10 cellular contexts compared by ENCODE assay signal in the genomic region with DNA sequence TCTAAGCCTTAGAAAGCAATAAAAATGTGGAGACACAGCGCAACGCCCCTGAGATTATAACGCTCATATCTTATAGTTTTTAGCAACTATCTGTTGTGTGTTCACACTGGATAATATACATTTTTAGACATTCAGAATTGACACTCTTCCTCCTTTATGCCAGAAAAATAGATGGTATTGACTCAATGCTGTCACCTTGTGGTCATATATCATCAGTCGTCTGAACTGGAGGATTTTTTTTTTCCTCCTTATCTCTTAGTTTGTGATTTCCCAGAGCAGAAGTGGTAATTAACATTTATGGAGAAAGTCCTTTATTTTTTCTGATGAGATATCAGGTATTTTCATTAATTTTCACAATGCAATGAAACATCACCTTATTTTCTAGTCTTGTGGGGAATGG.
DNase-seq lines count a peak whose midpoint lies in the region; ATAC-seq and TF ChIP-seq lines count a peak whose summit lies in the region.
"Had no signal": no experiment of that assay in that cellular context is flagged by ENCODE, and none has a peak within 500 bp of the region (broad histone marks: within the 10 kb centered on the region; RNA-seq: fewer than 3 reads in every experiment).

No MANE protein-coding gene starts in this region.

- intact Hi-C loops in mucosa of descending colon (cut with DNase I, micrococcal nuclease) (no loop called here), lower leg skin (cut with DNase I; ENCODE audit: low total_unique reads) (no loop called here)

- no peak overlapping the region for H3K9ac ChIP-seq in Karpas-422 (ENCODE audit: low read length)

- no peaks in the 10 kb centered on the region for H4K20me1 ChIP-seq in Karpas-422 (ENCODE audit: insufficient read depth, low read depth, low read length)

- no peaks in the 10 kb centered on the region for H3K79me2 ChIP-seq in Karpas-422 (ENCODE audit: low read length)

- H3K27ac ChIP-seq in Karpas-422 (ENCODE audit: low read length) = no peak overlapping the region
- H3K27ac ChIP-seq in brain microvascular endothelial cell = no peak overlapping the region

- in situ Hi-C loops in brain microvascular endothelial cell (cut with HindIII; ENCODE audit: low pct_ligation_motif_present, low sequenced_read_pairs) = no loop called here

- WGBS in lower leg skin, 2 donors = 32 to 38% methylated on average over 4 of the region's 4 CpGs

- H3K9me2 ChIP-seq in Karpas-422 (replicated peaks; ENCODE audit: insufficient read depth, low read length) = no peaks in the 10 kb centered on the region

- TF ChIP-seq POLR2A in lower leg skin (IDR thresholded peaks at IDR 0.05) = no peak

- H3K4me3 ChIP-seq in Karpas-422 (ENCODE audit: low read length) (no peak overlapping the region), brain microvascular endothelial cell (ENCODE audit: low read depth, low read length) (no peak overlapping the region), mucosa of descending colon (no peak overlapping the region), lower leg skin (ENCODE audit: low read depth, poor library complexity, severe bottlenecking) (no peak overlapping the region)

- ATAC-seq in mucosa of descending colon (no peak), GM21528 (IDR thresholded peaks at IDR 0.05; ENCODE audit: low FRiP score, unreplicated experiment) (no peak), GM19328 (IDR thresholded peaks at IDR 0.05; ENCODE audit: unreplicated experiment) (no peak), GM21367 (IDR thresholded peaks at IDR 0.05; ENCODE audit: unreplicated experiment) (no peak)

- no peaks in the 10 kb centered on the region for H3K4me1 ChIP-seq in Karpas-422 (ENCODE audit: low read length)
- H3K4me1 ChIP-seq in mucosa of descending colon (ENCODE audit: low read depth) = no peaks in the 10 kb centered on the region

- H3K4me2 ChIP-seq in Karpas-422 (ENCODE audit: low read depth, low read length, poor library complexity, severe bottlenecking) = no peak overlapping the region

- no peak for DNase-seq in GM10266 (ENCODE audit: extremely low spot score)
- DNase-seq in Karpas-422 = peak; percentile 63
- no peak for DNase-seq in brain microvascular endothelial cell
- no peak for DNase-seq in mucosa of descending colon
- no peak for DNase-seq in lower leg skin (ENCODE audit: low spot score in 2 of 2)
- DNase-seq: activated B cell treated with CpG ODN at 0.5 μM for 24 hours, head of caudate nucleus had no signal

- TF ChIP-seq CTCF in GM10266 (IDR thresholded peaks at IDR 0.05; ENCODE audit: control insufficient read depth, insufficient read depth, low read depth, missing control alignments) = peak; percentile 46
- TF ChIP-seq CTCF in brain microvascular endothelial cell (IDR thresholded peaks at IDR 0.05; ENCODE audit: low read depth, low read length, missing control alignments) = peak; percentile 38
- TF ChIP-seq CTCF in mucosa of descending colon (IDR thresholded peaks at IDR 0.05) = peak; percentile 16
- no peak for TF ChIP-seq CTCF in lower leg skin (IDR thresholded peaks at IDR 0.05)

- H3K9me3 ChIP-seq in Karpas-422 (ENCODE audit: low read length) (no peaks in the 10 kb centered on the region), mucosa of descending colon (no peaks in the 10 kb centered on the region)

- H3K27me3 ChIP-seq in Karpas-422 (ENCODE audit: low read length) = no peaks in the 10 kb centered on the region
- H3K27me3 ChIP-seq in brain microvascular endothelial cell (replicated peaks) = no peaks in the 10 kb centered on the region

- H3K36me3 ChIP-seq in Karpas-422 (ENCODE audit: insufficient read depth, low read length) (no peaks in the 10 kb centered on the region), brain microvascular endothelial cell (replicated peaks) (no peaks in the 10 kb centered on the region), mucosa of descending colon (ENCODE audit: low read depth) (no peaks in the 10 kb centered on the region)

- no peak overlapping the region for H2AFZ ChIP-seq in Karpas-422 (ENCODE audit: low read length)

Comparison
In these comparisons a context has a peak if more than half of its experiments do, and no peak if none do; other contexts are left out.
1. CTCF ChIP-seq: peak in GM10266 (single experiment), brain microvascular endothelial cell (single experiment) and mucosa of descending colon (single experiment); none in lower leg skin (0 of 3).